Comparison of ENCODE assay signal across 9 cellular contexts in genomic region chr19:42198676-42199439, GRCh38. TPM values are rescaled to one million over a fixed set of nuclear protein-coding genes. Genes with fewer than 3 reads are reported as not detected.
DNase-seq lines count a peak whose midpoint lies in the region; ATAC-seq and TF ChIP-seq lines count a peak whose summit lies in the region.
"Had no signal": no experiment of that assay in that cellular context is flagged by ENCODE, and none has a peak within 500 bp of the region (broad histone marks: within the 10 kb centered on the region; RNA-seq: fewer than 3 reads in every experiment).

No MANE protein-coding gene starts in this region.

- no peaks in the 10 kb centered on the region for H3K9me3 ChIP-seq in upper lobe of left lung

- peak overlapping the region; percentile 84 to 93 (median 87) for H3K27ac ChIP-seq in upper lobe of left lung
- no peak overlapping the region for H3K27ac ChIP-seq in caudate nucleus (ENCODE audit: low read depth, low read length)
- H3K27ac ChIP-seq: VCaP had no signal

- TF ChIP-seq EP300 in upper lobe of left lung (IDR thresholded peaks at IDR 0.05) = no peak

- intact Hi-C loops in left cardiac atrium (cut with DNase I) = no loop called here

- peaks cover 73% of the 10 kb centered on the region for H3K36me3 Mint-ChIP-seq in activated CD8-positive, alpha-beta T cell treated with anti-CD3 and anti-CD28 coated beads, Interleukin-2, amount 10 ng/mL, durations not matched to agents 7 days and 5 days (ENCODE audit: low read depth)

- TF ChIP-seq POLR2A in upper lobe of left lung (IDR thresholded peaks at IDR 0.05) = no peak

- ATAC-seq in GM19351 (IDR thresholded peaks at IDR 0.05; ENCODE audit: unreplicated experiment) (peak; percentile 38), HG03432 (IDR thresholded peaks at IDR 0.05; ENCODE audit: unreplicated experiment) (peak; percentile 48), left cardiac atrium (peak; percentile 9 to 77), upper lobe of left lung (ENCODE audit: low FRiP score in 2 of 2) (peak in 1 of 2 donors; percentile 1), GM21526 (IDR thresholded peaks at IDR 0.05; ENCODE audit: low FRiP score, unreplicated experiment) (no peak)
- ATAC-seq in activated CD8-positive, alpha-beta T cell treated with anti-CD3 and anti-CD28 coated beads, Interleukin-2, amount 10 ng/mL, durations not matched to agents 7 days and 5 days = peak; percentile 70

- H3K27me3 ChIP-seq in upper lobe of left lung = no peaks in the 10 kb centered on the region

- peak overlapping the region in 3 of 4 donors; percentile 1 to 37 (median 16) for H3K4me3 ChIP-seq in upper lobe of left lung

- WGBS in upper lobe of left lung, 2 donors = 50 to 65% methylated on average over 5 to 7 of the region's 7 CpGs

- H3K4me1 ChIP-seq in upper lobe of left lung = peaks cover 24 to 63% (median 54%) of the 10 kb centered on the region in 4 donors

- no peak for TF ChIP-seq CTCF in upper lobe of left lung (IDR thresholded peaks at IDR 0.05)

- POLR2A ChIA-PET in activated CD8-positive, alpha-beta T cell treated with anti-CD3 and anti-CD28 coated beads, Interleukin-2, amount 10 ng/mL, durations not matched to agents 7 days and 5 days (lab: Charles Lee) = interaction anchor here (0.6 to 5.2 kb wide), 14 partner anchors 10 to 650 kb away, joined by 3 to 32 read pairs (median 4); partner anchors contain the start of genes DEDD2, GSK3A, POU2F2 and ZNF526

- H3K36me3 ChIP-seq in upper lobe of left lung = peaks cover 10 to 61% (median 36%) of the 10 kb centered on the region in 4 donors

- peak overlapping the region; percentile 72 for H3K4me3 Mint-ChIP-seq in activated CD8-positive, alpha-beta T cell treated with anti-CD3 and anti-CD28 coated beads, Interleukin-2, amount 10 ng/mL, durations not matched to agents 7 days and 5 days

- CTCF ChIA-PET in activated CD8-positive, alpha-beta T cell treated with anti-CD3 and anti-CD28 coated beads, Interleukin-2, amount 10 ng/mL, durations not matched to agents 7 days and 5 days (lab: Charles Lee) = interaction anchor here (0.9 to 3.6 kb wide), 13 partner anchors 9 to 759 kb away, joined by 3 to 21 read pairs (median 7); partner anchors contain the start of genes DEDD2, DMAC2, POU2F2 and ZNF526

- DNase-seq in activated CD8-positive, alpha-beta T cell treated with anti-CD3 and anti-CD28 coated beads, Interleukin-2, amount 10 ng/mL, durations not matched to agents 7 days and 5 days = peak; percentile 95
- DNase-seq in left cardiac atrium (no peak), upper lobe of left lung (peak in 1 of 2 donors; percentile 46), cerebellar nuclear complex (lab: John Stamatoyannopoulos, UW) (no peak), caudate nucleus (lab: John Stamatoyannopoulos, UW) (no peak)

- H3K9me3 Mint-ChIP-seq in activated CD8-positive, alpha-beta T cell treated with anti-CD3 and anti-CD28 coated beads, Interleukin-2, amount 10 ng/mL, durations not matched to agents 7 days and 5 days (ENCODE audit: insufficient read depth) = peaks cover 2% of the 10 kb centered on the region

- no peaks in the 10 kb centered on the region for H3K27me3 Mint-ChIP-seq in activated CD8-positive, alpha-beta T cell treated with anti-CD3 and anti-CD28 coated beads, Interleukin-2, amount 10 ng/mL, durations not matched to agents 7 days and 5 days (ENCODE audit: low read depth)

- peak overlapping the region; percentile 96 for H3K27ac Mint-ChIP-seq in activated CD8-positive, alpha-beta T cell treated with anti-CD3 and anti-CD28 coated beads, Interleukin-2, amount 10 ng/mL, durations not matched to agents 7 days and 5 days

- peaks cover 80% of the 10 kb centered on the region for H3K4me1 Mint-ChIP-seq in activated CD8-positive, alpha-beta T cell treated with anti-CD3 and anti-CD28 coated beads, Interleukin-2, amount 10 ng/mL, durations not matched to agents 7 days and 5 days (ENCODE audit: low read depth)

RNA-seq across cellular contexts. Expression of gene DEDD2, which starts 18.6 kb away (rescaled TPM):
- 10 to 100 TPM; 31.8 to 36.0 TPM for total RNA-seq in activated CD8-positive, alpha-beta T cell treated with anti-CD3 and anti-CD28 coated beads, Interleukin-2, amount 10 ng/mL, durations not matched to agents 7 days and 5 days
- 10 to 100 TPM; 10.7 to 17.6 TPM for total RNA-seq in left cardiac atrium
- 100 to 1,000 TPM in 1 of 6 donors, 10 to 100 TPM in 5; 38.6 to 154 (median 51.2) TPM for total RNA-seq in upper lobe of left lung

RNA-seq across cellular contexts. Expression of gene ZNF526, which starts 21.3 kb away (rescaled TPM):
- total RNA-seq in activated CD8-positive, alpha-beta T cell treated with anti-CD3 and anti-CD28 coated beads, Interleukin-2, amount 10 ng/mL, durations not matched to agents 7 days and 5 days = 10 to 100 TPM; 19.5 to 21.5 TPM
- total RNA-seq in left cardiac atrium (1 to 10 TPM; 5.1 to 6.6 TPM), upper lobe of left lung (10 to 100 TPM in 4 of 6 donors, 1 to 10 TPM in 2; 7.9 to 13.8 (median 11.4) TPM)

RNA-seq across cellular contexts. Expression of gene GSK3A, which starts 43.5 kb away (rescaled TPM):
- 10 to 100 TPM; 48.2 to 49.0 TPM for total RNA-seq in activated CD8-positive, alpha-beta T cell treated with anti-CD3 and anti-CD28 coated beads, Interleukin-2, amount 10 ng/mL, durations not matched to agents 7 days and 5 days
- total RNA-seq in left cardiac atrium (10 to 100 TPM; 31.7 to 34.4 TPM), upper lobe of left lung (10 to 100 TPM; 33.2 to 46.9 (median 39.1) TPM)

RNA-seq across cellular contexts. Expression of gene ERF, which starts 56.1 kb away (rescaled TPM):
- total RNA-seq in activated CD8-positive, alpha-beta T cell treated with anti-CD3 and anti-CD28 coated beads, Interleukin-2, amount 10 ng/mL, durations not matched to agents 7 days and 5 days = 10 to 100 TPM; 49.9 to 54.5 TPM
- 10 to 100 TPM; 37.9 to 50.6 TPM for total RNA-seq in left cardiac atrium
- total RNA-seq in upper lobe of left lung = 10 to 100 TPM; 13.6 to 59.4 (median 32.5) TPM
